23 cellular contexts compared by ENCODE assay signal in the genomic region with DNA sequence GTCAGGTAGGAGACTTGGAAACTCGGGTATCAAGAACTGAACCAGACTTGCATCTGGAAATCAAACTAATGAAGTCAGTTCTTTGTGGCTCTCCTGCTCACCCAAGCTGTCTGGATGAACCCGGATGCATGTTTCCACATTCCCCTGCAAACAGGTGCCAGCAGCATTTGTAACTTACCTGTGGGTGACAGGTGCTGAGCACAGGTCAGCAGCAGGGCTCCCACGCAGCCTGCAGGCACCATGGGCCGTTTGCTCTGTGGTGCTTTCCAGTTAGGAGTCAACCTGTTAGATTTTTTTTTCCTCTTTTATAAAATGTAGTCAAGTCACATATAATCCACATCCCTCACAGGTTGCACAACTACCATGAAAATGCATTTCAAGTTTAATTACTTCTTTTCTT.
"Had no signal": no experiment of that assay in that cellular context is flagged by ENCODE, and none has a peak within 500 bp of the region (broad histone marks: within the 10 kb centered on the region; RNA-seq: fewer than 3 reads in every experiment).

No MANE protein-coding gene starts in this region.

- H3K4me1 ChIP-seq: esophagus squamous epithelium, gastrocnemius medialis, heart right ventricle, left lung, lower lobe of right lung had no signal

- H3K4me3 Mint-ChIP-seq: mesothelial cell of epicardium, naive B cell had no signal

- H3K27me3 Mint-ChIP-seq: naive B cell had no signal

- H3K9me3 ChIP-seq: esophagus squamous epithelium, gastrocnemius medialis, left lung, lower lobe of right lung, mucosa of descending colon had no signal

- H3K36me3 ChIP-seq: esophagus squamous epithelium, gastrocnemius medialis, heart right ventricle, left lung, lower lobe of right lung had no signal

- DNase-seq: dermis blood vessel endothelial cell; dorsolateral prefrontal cortex; effector CD4-positive, alpha-beta T cell; effector memory CD4-positive, alpha-beta T cell; erythroblast; esophagus squamous epithelium; foreskin fibroblast; foreskin melanocyte; gastrocnemius medialis; glutamatergic neuron; head of caudate nucleus; heart right ventricle; hippocampal formation; left cardiac atrium; left lung; left ventricle myocardium superior; lower lobe of right lung; mesenchymal stem cell; mucosa of descending colon; naive B cell had no signal

- H3K4me3 ChIP-seq: coronary artery, dorsolateral prefrontal cortex, esophagus squamous epithelium, gastrocnemius medialis, heart right ventricle, left lung, lower lobe of right lung, mucosa of descending colon had no signal

- H3K9me3 Mint-ChIP-seq: mesothelial cell of epicardium had no signal

- H3K4me1 Mint-ChIP-seq: mesothelial cell of epicardium, naive B cell had no signal

- H3K27ac Mint-ChIP-seq: mesothelial cell of epicardium, naive B cell had no signal

- H3K27me3 ChIP-seq: dorsolateral prefrontal cortex, esophagus squamous epithelium, gastrocnemius medialis, heart right ventricle, left lung had no signal

- H3K27ac ChIP-seq: coronary artery, dorsolateral prefrontal cortex, epithelial cell of prostate, esophagus squamous epithelium, gastrocnemius medialis, heart right ventricle, left lung, lower lobe of right lung had no signal

- H3K36me3 Mint-ChIP-seq: mesothelial cell of epicardium, naive B cell had no signal
